ENCODE assay signal across 7 cellular contexts in the genomic region with DNA sequence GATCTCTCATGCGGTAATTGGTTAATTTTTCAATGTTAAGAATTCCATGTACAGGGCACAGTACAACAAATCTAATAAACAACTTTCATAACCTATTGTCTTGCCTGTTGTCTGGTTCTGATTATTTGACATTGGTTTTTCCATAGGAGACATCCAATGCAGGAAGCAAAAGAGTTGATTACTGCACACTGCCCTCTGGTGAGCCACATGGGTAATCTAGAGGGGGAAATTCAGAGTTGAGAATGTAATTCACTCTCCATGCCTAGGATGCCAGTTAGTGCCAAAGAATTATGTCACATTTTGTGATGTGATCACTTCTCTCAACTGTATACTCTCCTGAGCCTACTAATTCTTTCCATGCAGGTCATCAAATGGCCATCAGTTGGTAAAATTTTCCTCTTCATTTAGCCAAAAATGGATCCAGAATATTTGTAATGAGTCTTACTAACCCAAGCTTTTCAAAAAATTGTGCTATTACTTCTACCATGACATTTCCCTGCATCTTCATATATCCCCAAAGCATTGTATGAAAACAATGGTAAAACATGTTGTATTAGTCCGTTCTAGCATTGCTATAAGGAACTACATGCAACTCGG. TPM values are rescaled to one million over a fixed set of nuclear protein-coding genes. Genes with fewer than 3 reads are reported as not detected.
DNase-seq lines count a peak whose midpoint lies in the region; ATAC-seq and TF ChIP-seq lines count a peak whose summit lies in the region.

No MANE protein-coding gene starts in this region.

- no peaks in the 10 kb centered on the region for H3K4me1 Mint-ChIP-seq in WTC11

- no peaks in the 10 kb centered on the region for H3K27me3 Mint-ChIP-seq in WTC11 (ENCODE audit: low read depth)

- DNase-seq in NCI-H1694 (lab: John Stamatoyannopoulos, UW): peak; percentile 79
- DNase-seq in WTC11 (ENCODE audit: low spot score): peak; percentile 23
- DNase-seq in islet precursor cell: peak; percentile 61
- DNase-seq in NCI-H2227 (lab: John Stamatoyannopoulos, UW; ENCODE audit: unreplicated experiment): no peak
- DNase-seq in stimulated activated naive CD4-positive, alpha-beta T cell (lab: John Stamatoyannopoulos, UW): no peak

- no peak overlapping the region for H3K4me3 Mint-ChIP-seq in WTC11

- no peaks in the 10 kb centered on the region for H3K36me3 Mint-ChIP-seq in WTC11

- POLR2A ChIA-PET in WTC11 (lab: Charles Lee): no interaction called here

- H3K9me3 Mint-ChIP-seq in WTC11: no peaks in the 10 kb centered on the region

- peak; percentile 42 for TF ChIP-seq CTCF in GM12873 (IDR thresholded peaks at IDR 0.05; ENCODE audit: insufficient read depth, low read depth, low read length, missing control alignments)
- 0 out of 2 replicates have a peak, but pooled peaks have one; percentile 20 for TF ChIP-seq CTCF in WTC11 (IDR thresholded peaks at IDR 0.05)

- H3K27ac Mint-ChIP-seq in WTC11: no peak overlapping the region

- ATAC-seq in WTC11: peak; percentile 73
- no peak for ATAC-seq in HG03571 (IDR thresholded peaks at IDR 0.05; ENCODE audit: unreplicated experiment)

- CTCF ChIA-PET in WTC11 (lab: Charles Lee): no interaction called here

TF ChIP-seq in WTC11, 78 proteins besides CTCF, POLR2A, EP300 and RAD21:
- TF ChIP-seq MAX (CRISPR knock-in tag; IDR thresholded peaks at IDR 0.05): no peak
- TF ChIP-seq, protein P1, sequence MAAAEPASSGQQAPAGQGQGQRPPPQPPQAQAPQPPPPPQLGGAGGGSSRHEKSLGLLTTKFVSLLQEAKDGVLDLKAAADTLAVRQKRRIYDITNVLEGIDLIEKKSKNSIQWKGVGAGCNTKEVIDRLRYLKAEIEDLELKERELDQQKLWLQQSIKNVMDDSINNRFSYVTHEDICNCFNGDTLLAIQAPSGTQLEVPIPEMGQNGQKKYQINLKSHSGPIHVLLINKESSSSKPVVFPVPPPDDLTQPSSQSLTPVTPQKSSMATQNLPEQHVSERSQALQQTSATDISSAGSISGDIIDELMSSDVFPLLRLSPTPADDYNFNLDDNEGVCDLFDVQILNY (CRISPR knock-in tag; IDR thresholded peaks at IDR 0.05): no peak
TF ChIP-seq in WTC11: peak in this region for 0.

RNA-seq across cellular contexts. Expression of gene CCDC91, which starts 17.7 kb away (rescaled TPM):
- 15.7 to 19.5 TPM (median 17.9 TPM) in 3 replicates for total RNA-seq in WTC11 (2021)

Comparison
In these comparisons a context has a peak if more than half of its experiments do, and no peak if none do; other contexts are left out.
1. DNase-seq: peak in NCI-H1694 (single experiment), WTC11 (single experiment) and islet precursor cell (single experiment); none in NCI-H2227 (single experiment) and stimulated activated naive CD4-positive, alpha-beta T cell (0 of 6).